23 cellular contexts compared by ENCODE assay signal in the genomic region with DNA sequence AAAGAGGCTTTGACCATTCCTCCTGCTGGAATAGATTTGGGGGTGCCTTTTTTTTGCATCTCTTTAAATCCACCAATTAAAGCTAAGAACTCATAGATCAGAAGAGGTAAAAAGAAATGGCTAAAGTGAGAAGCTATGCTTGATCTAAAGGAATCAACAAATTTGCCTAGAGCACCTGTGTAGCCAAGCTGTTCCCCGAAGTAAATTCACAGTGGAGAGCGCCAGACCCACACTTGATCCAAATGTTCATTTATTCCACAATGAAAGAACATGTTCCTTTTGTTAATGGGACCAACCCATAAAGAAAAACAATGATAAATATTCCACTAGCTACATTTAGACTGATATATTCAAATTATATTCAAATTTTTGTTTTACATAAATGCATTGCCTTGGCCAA.
DNase-seq lines count a peak whose midpoint lies in the region; ATAC-seq and TF ChIP-seq lines count a peak whose summit lies in the region.
"Had no signal": no experiment of that assay in that cellular context is flagged by ENCODE, and none has a peak within 500 bp of the region (broad histone marks: within the 10 kb centered on the region; RNA-seq: fewer than 3 reads in every experiment).

No MANE protein-coding gene starts in this region.

- H3K9me3 Mint-ChIP-seq in Calu3 (ENCODE audit: low read depth, unreplicated experiment) = no peaks in the 10 kb centered on the region
- no peaks in the 10 kb centered on the region for H3K9me3 Mint-ChIP-seq in activated naive CD4-positive, alpha-beta T cell treated with anti-CD3 and anti-CD28 coated beads, Interleukin-2, amount 50 U/mL, for 72 hours
- H3K9me3 Mint-ChIP-seq: CD14-positive monocyte; CD4-positive, alpha-beta memory T cell; CD4-positive, CD25-positive, alpha-beta regulatory T cell; CD8-positive, alpha-beta memory T cell had no signal

- no peak overlapping the region for H3K27ac ChIP-seq in colonic mucosa
- H3K27ac ChIP-seq: 22Rv1, A549, BLaER1 had no signal

- TF ChIP-seq CTCF in Calu3 (IDR thresholded peaks at IDR 0.05; ENCODE audit: unreplicated experiment) (no peak), colonic mucosa (IDR thresholded peaks at IDR 0.05) (no peak)

- H3K9me3 ChIP-seq in colonic mucosa = no peaks in the 10 kb centered on the region
- H3K9me3 ChIP-seq: A549, BE2C had no signal

- no TSS peak for BruUV-seq in Calu3 (replicated peaks; lab: Mats Ljungman, UMichigan)

- intact Hi-C loops in Calu3 (cut with micrococcal nuclease; ENCODE audit: unreplicated experiment) (no loop called here), colonic mucosa (cut with DNase I) (no loop called here)

- H3K27me3 ChIP-seq in colonic mucosa = no peaks in the 10 kb centered on the region
- H3K27me3 ChIP-seq: BE2C, BLaER1 had no signal

- H3K4me3 Mint-ChIP-seq in Calu3 (ENCODE audit: low read depth, unreplicated experiment) = no peak overlapping the region
- H3K4me3 Mint-ChIP-seq: CD14-positive monocyte; CD4-positive, alpha-beta memory T cell; CD4-positive, CD25-positive, alpha-beta regulatory T cell; CD8-positive, alpha-beta memory T cell had no signal

- no peak for ATAC-seq in GM19455 (IDR thresholded peaks at IDR 0.05; ENCODE audit: unreplicated experiment)
- no peak for ATAC-seq in activated naive CD4-positive, alpha-beta T cell treated with anti-CD3 and anti-CD28 coated beads, Interleukin-2, amount 50 U/mL, for 72 hours
- ATAC-seq: A549 had no signal

- no peaks in the 10 kb centered on the region for H3K27me3 Mint-ChIP-seq in Calu3 (ENCODE audit: unreplicated experiment)
- H3K27me3 Mint-ChIP-seq: CD4-positive, alpha-beta memory T cell; CD4-positive, CD25-positive, alpha-beta regulatory T cell; CD8-positive, alpha-beta memory T cell had no signal

- CTCF ChIA-PET in Calu3 (lab: Charles Lee) = no interaction called here

- H3K36me3 ChIP-seq in colonic mucosa = no peaks in the 10 kb centered on the region
- H3K36me3 ChIP-seq: BE2C had no signal

- no peak overlapping the region for H3K9ac ChIP-seq in colonic mucosa (ENCODE audit: low read depth in 2 of 2, low read length in 2 of 2)
- H3K9ac ChIP-seq: BLaER1 had no signal

- no peak overlapping the region for H3K4me3 ChIP-seq in colonic mucosa
- H3K4me3 ChIP-seq: A549, BLaER1 had no signal

- peaks cover 12% of the 10 kb centered on the region for H3K36me3 Mint-ChIP-seq in Calu3 (ENCODE audit: insufficient read depth, unreplicated experiment)
- peaks cover 5 to 8% of the 10 kb centered on the region in 2 donors for H3K36me3 Mint-ChIP-seq in activated naive CD4-positive, alpha-beta T cell treated with anti-CD3 and anti-CD28 coated beads, Interleukin-2, amount 50 U/mL, for 72 hours

- H3K27ac Mint-ChIP-seq in Calu3 (ENCODE audit: unreplicated experiment) = peak overlapping the region; percentile 9
- no peak overlapping the region for H3K27ac Mint-ChIP-seq in activated naive CD4-positive, alpha-beta T cell treated with anti-CD3 and anti-CD28 coated beads, Interleukin-2, amount 50 U/mL, for 72 hours

- no peaks in the 10 kb centered on the region for H3K4me1 ChIP-seq in colonic mucosa
- H3K4me1 ChIP-seq: BE2C had no signal

- peaks cover 10% of the 10 kb centered on the region for H3K4me1 Mint-ChIP-seq in Calu3 (ENCODE audit: low read depth, unreplicated experiment)
- H3K4me1 Mint-ChIP-seq: CD14-positive monocyte; CD4-positive, alpha-beta memory T cell; CD8-positive, alpha-beta memory T cell had no signal

- DNase-seq in Calu3 = no peak
- DNase-seq in NCI-H1048 (lab: John Stamatoyannopoulos, UW) = peak; percentile 59
- peak; percentile 97 for DNase-seq in NCI-H526 treated with DMSO at 0.1 percent for 48 hours (lab: John Stamatoyannopoulos, UW)
- peak; percentile 71 for DNase-seq in cerebellar cortex (ENCODE audit: low spot score)
- DNase-seq in AG08396 (ENCODE audit: low spot score) = no peak
- DNase-seq in activated naive CD4-positive, alpha-beta T cell treated with anti-CD3 and anti-CD28 coated beads, Interleukin-2, amount 50 U/mL, for 72 hours (ENCODE audit: low spot score in 2 of 2) = no peak
- DNase-seq in colonic mucosa = no peak
- DNase-seq: BE2C; CD4-positive, alpha-beta memory T cell; CD4-positive, CD25-positive, alpha-beta regulatory T cell; CD8-positive, alpha-beta memory T cell; COR-L47; DMS153; DMS53; DMS79; DND-41; EL; GF-D8 had no signal

Comparison
In these comparisons a context has a peak if more than half of its experiments do, and no peak if none do; other contexts are left out.
1. DNase-seq: peak in NCI-H1048 (single experiment), NCI-H526 treated with DMSO at 0.1 percent for 48 hours (single experiment) and cerebellar cortex (single experiment); none in Calu3 (single experiment), AG08396 (single experiment), activated naive CD4-positive, alpha-beta T cell treated with anti-CD3 and anti-CD28 coated beads, Interleukin-2, amount 50 U/mL, for 72 hours (0 of 2) and colonic mucosa (single experiment).